In the genomic region with DNA sequence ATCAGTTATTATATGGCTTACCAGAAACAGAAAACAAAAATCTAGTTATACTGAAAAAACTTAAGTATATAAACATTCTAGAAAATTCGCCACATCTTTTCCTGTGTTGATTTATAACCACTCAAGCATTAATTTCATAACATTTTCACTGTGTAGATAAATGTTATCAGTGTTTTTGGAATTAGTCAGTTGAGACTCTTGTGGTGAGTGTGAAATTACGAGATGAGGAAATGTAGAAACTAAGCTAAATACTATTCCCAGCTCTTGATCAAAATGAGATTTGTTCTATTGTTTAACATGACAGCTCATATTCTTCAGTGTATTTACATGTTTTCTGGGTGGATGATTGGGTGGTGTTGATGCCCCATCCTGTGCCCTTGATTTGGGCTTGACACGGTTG, we compare ENCODE assay signal across 19 cellular contexts.
DNase-seq lines count a peak whose midpoint lies in the region; ATAC-seq, FAIRE-seq and TF ChIP-seq lines count a peak whose summit lies in the region.
"Had no signal": no experiment of that assay in that cellular context is flagged by ENCODE, and none has a peak within 500 bp of the region (broad histone marks: within the 10 kb centered on the region; RNA-seq: fewer than 3 reads in every experiment).

No MANE protein-coding gene starts in this region.

- H3F3A ChIP-seq in SU-DHL-6 (ENCODE audit: insufficient read depth), result no peaks in the 10 kb centered on the region

- H3K4me1 ChIP-seq in left lung, result no peaks in the 10 kb centered on the region
- no peaks in the 10 kb centered on the region for H3K4me1 ChIP-seq in Karpas-422 (ENCODE audit: low read length)
- H3K4me1 ChIP-seq: prostate gland had no signal

- no peaks in the 10 kb centered on the region for H3K9me2 ChIP-seq in SU-DHL-6 (replicated peaks; ENCODE audit: insufficient read depth, low read length)
- no peaks in the 10 kb centered on the region for H3K9me2 ChIP-seq in Karpas-422 (replicated peaks; ENCODE audit: insufficient read depth, low read length)

- H3K36me3 ChIP-seq in SU-DHL-6 (ENCODE audit: low read length) (no peaks in the 10 kb centered on the region), left lung (no peaks in the 10 kb centered on the region), Karpas-422 (ENCODE audit: insufficient read depth, low read length) (no peaks in the 10 kb centered on the region)
- H3K36me3 ChIP-seq: prostate gland had no signal

- peak; percentile 75 for ATAC-seq in GM18907 (IDR thresholded peaks at IDR 0.05; ENCODE audit: unreplicated experiment)
- peak; percentile 52 for ATAC-seq in HG03060 (IDR thresholded peaks at IDR 0.05; ENCODE audit: low read depth, unreplicated experiment)
- ATAC-seq in left lung, result peak; percentile 16
- ATAC-seq: naive thymus-derived CD4-positive, alpha-beta T cell had no signal

- no peak overlapping the region for H3K4me3 ChIP-seq in SU-DHL-6 (ENCODE audit: insufficient read depth, low read length, poor library complexity, severe bottlenecking)
- H3K4me3 ChIP-seq in left lung, result no peak overlapping the region
- H3K4me3 ChIP-seq in Karpas-422 (ENCODE audit: low read length), result no peak overlapping the region
- H3K4me3 ChIP-seq: lung, prostate gland had no signal

- no peak for FAIRE-seq in GM12892 (lab: Jason Lieb, UNC)

- H3K9ac ChIP-seq in SU-DHL-6 (ENCODE audit: low read length) (no peak overlapping the region), Karpas-422 (ENCODE audit: low read length) (no peak overlapping the region)

- H4K20me1 ChIP-seq in SU-DHL-6 (ENCODE audit: low read depth, low read length), result no peaks in the 10 kb centered on the region
- H4K20me1 ChIP-seq in Karpas-422 (ENCODE audit: insufficient read depth, low read depth, low read length), result no peaks in the 10 kb centered on the region

- DNase-seq in left lung, result no peak
- DNase-seq in MV-4-11 (lab: John Stamatoyannopoulos, UW), result no peak
- no peak for DNase-seq in Karpas-422
- DNase-seq in GM12892 (ENCODE audit: insufficient read length), result no peak
- DNase-seq in NCI-H1105 (lab: John Stamatoyannopoulos, UW), result no peak
- DNase-seq: activated CD4-positive, alpha-beta memory T cell treated with anti-CD3 and anti-CD28 coated beads for 36 hours; activated T-cell treated with anti-CD3 and anti-CD28 coated beads, Interleukin-2, amount 50 U/mL, for 24 hours; dermis blood vessel endothelial cell; HCEC 1CT; KBM-7; naive thymus-derived CD4-positive, alpha-beta T cell; NCI-H2171 treated with DMSO at 0.1 percent for 48 hours; RPMI8226; SW 1271 had no signal

- no peak for TF ChIP-seq CTCF in SU-DHL-6 (IDR thresholded peaks at IDR 0.05; ENCODE audit: insufficient read depth, low read length, poor library complexity, severe bottlenecking)
- TF ChIP-seq CTCF in left lung (IDR thresholded peaks at IDR 0.05), result no peak

- intact Hi-C loops in left lung (cut with DNase I), result no loop called here

- H3K9me3 ChIP-seq in SU-DHL-6 (ENCODE audit: insufficient read depth, low read length) (no peaks in the 10 kb centered on the region), left lung (no peaks in the 10 kb centered on the region), Karpas-422 (ENCODE audit: low read length) (peaks cover 16% of the 10 kb centered on the region; the same call in 1 of the 2 replicates)
- H3K9me3 ChIP-seq: prostate gland had no signal

- peak overlapping the region; percentile 49 for H2AFZ ChIP-seq in SU-DHL-6 (ENCODE audit: low read depth, low read length, severe bottlenecking)
- no peak overlapping the region for H2AFZ ChIP-seq in Karpas-422 (ENCODE audit: low read length)

- H3K4me2 ChIP-seq in SU-DHL-6 (ENCODE audit: low read depth, low read length, poor library complexity, severe bottlenecking) (no peak overlapping the region), Karpas-422 (ENCODE audit: low read depth, low read length, poor library complexity, severe bottlenecking) (no peak overlapping the region)

- H3K27ac ChIP-seq in SU-DHL-6 (ENCODE audit: low read depth, low read length) (no peak overlapping the region), left lung (no peak overlapping the region), Karpas-422 (ENCODE audit: low read length) (no peak overlapping the region)
- H3K27ac ChIP-seq: prostate gland had no signal

- no peak for TF ChIP-seq POLR2A in GM12892 (IDR thresholded peaks at IDR 0.05; ENCODE audit: low read depth, low read length)

- H3K79me2 ChIP-seq in SU-DHL-6 (ENCODE audit: insufficient read depth, low read length) (no peaks in the 10 kb centered on the region), Karpas-422 (ENCODE audit: low read length) (no peaks in the 10 kb centered on the region)

- H3K27me3 ChIP-seq in SU-DHL-6 (ENCODE audit: low read length), result no peaks in the 10 kb centered on the region
- no peaks in the 10 kb centered on the region for H3K27me3 ChIP-seq in left lung
- H3K27me3 ChIP-seq in Karpas-422 (ENCODE audit: low read length), result no peaks in the 10 kb centered on the region

Comparison
In these comparisons a context has a peak if more than half of its experiments do, and no peak if none do; other contexts are left out.
1. ATAC-seq: peak in every context shown above with its lines; median percentile 75 in GM18907; 52 in HG03060; 16 in left lung.